9 cellular contexts compared by ENCODE assay signal in genomic region chr6:82589509-82590206, GRCh38.
DNase-seq lines count a peak whose midpoint lies in the region; ATAC-seq and TF ChIP-seq lines count a peak whose summit lies in the region.
"Had no signal": no experiment of that assay in that cellular context is flagged by ENCODE, and none has a peak within 500 bp of the region (broad histone marks: within the 10 kb centered on the region; RNA-seq: fewer than 3 reads in every experiment).

No MANE protein-coding gene starts in this region.

- no peaks in the 10 kb centered on the region for H3K4me1 Mint-ChIP-seq in activated CD4-positive, alpha-beta memory T cell treated with anti-CD3 and anti-CD28 coated beads for 36 hours (ENCODE audit: low read depth)
- H3K4me1 Mint-ChIP-seq in activated CD4-positive, alpha-beta memory T cell treated with anti-CD3 and anti-CD28 coated beads, Interleukin-2, amount 10 ng/mL, durations not matched to agents 7 days and 5 days = peaks cover 4% of the 10 kb centered on the region
- H3K4me1 Mint-ChIP-seq in HFFc6 (ENCODE audit: low read depth) = peaks cover 27% of the 10 kb centered on the region
- peaks cover 9% of the 10 kb centered on the region for H3K4me1 Mint-ChIP-seq in stimulated activated effector memory CD8-positive, alpha-beta T cell treated with anti-CD3 and anti-CD28 coated beads, Interleukin-12 subunit alpha, Interleukin-12 subunit beta, amount 100 ng/mL, for 72 hours
- H3K4me1 Mint-ChIP-seq: activated naive CD4-positive, alpha-beta T cell treated with anti-CD3 and anti-CD28 coated beads, Interleukin-2, amount 50 U/mL, for 24 hours had no signal

- peak; percentile 65; the same call in 1 of the 2 replicates for TF ChIP-seq CTCF in HFFc6 (IDR thresholded peaks at IDR 0.05)

- DNase-seq in activated CD4-positive, alpha-beta memory T cell treated with anti-CD3 and anti-CD28 coated beads for 36 hours = peak; percentile 9
- no peak for DNase-seq in activated CD4-positive, alpha-beta memory T cell treated with anti-CD3 and anti-CD28 coated beads, Interleukin-2, amount 10 ng/mL, durations not matched to agents 7 days and 5 days
- DNase-seq in HFFc6 (peak; percentile 91), NCI-H187 (lab: John Stamatoyannopoulos, UW) (peak; percentile 35 to 45), cerebellar cortex (ENCODE audit: low spot score) (peak; percentile 4), NCI-H446 treated with DMSO at 0.1 percent for 48 hours (lab: John Stamatoyannopoulos, UW) (no peak)
- DNase-seq in stimulated activated effector memory CD8-positive, alpha-beta T cell treated with anti-CD3 and anti-CD28 coated beads, Interleukin-12 subunit alpha, Interleukin-12 subunit beta, amount 100 ng/mL, for 72 hours (ENCODE audit: low spot score in 2 of 2) = no peak
- DNase-seq in activated CD4-positive, alpha-beta T cell treated with anti-CD3 and anti-CD28 coated beads for 1 hour = no peak

- ATAC-seq in stimulated activated effector memory CD8-positive, alpha-beta T cell treated with anti-CD3 and anti-CD28 coated beads, Interleukin-12 subunit alpha, Interleukin-12 subunit beta, amount 100 ng/mL, for 72 hours = peak; percentile 72

- POLR2A ChIA-PET in activated CD4-positive, alpha-beta memory T cell treated with anti-CD3 and anti-CD28 coated beads for 36 hours (lab: Charles Lee) = no interaction called here
- POLR2A ChIA-PET in activated CD4-positive, alpha-beta memory T cell treated with anti-CD3 and anti-CD28 coated beads, Interleukin-2, amount 10 ng/mL, durations not matched to agents 7 days and 5 days (lab: Charles Lee) = no interaction called here

- no peaks in the 10 kb centered on the region for H3K36me3 Mint-ChIP-seq in activated CD4-positive, alpha-beta memory T cell treated with anti-CD3 and anti-CD28 coated beads for 36 hours
- no peaks in the 10 kb centered on the region for H3K36me3 Mint-ChIP-seq in activated CD4-positive, alpha-beta memory T cell treated with anti-CD3 and anti-CD28 coated beads, Interleukin-2, amount 10 ng/mL, durations not matched to agents 7 days and 5 days (ENCODE audit: low read depth)
- H3K36me3 Mint-ChIP-seq in HFFc6 (ENCODE audit: low read depth) = no peaks in the 10 kb centered on the region
- no peaks in the 10 kb centered on the region for H3K36me3 Mint-ChIP-seq in stimulated activated effector memory CD8-positive, alpha-beta T cell treated with anti-CD3 and anti-CD28 coated beads, Interleukin-12 subunit alpha, Interleukin-12 subunit beta, amount 100 ng/mL, for 72 hours
- H3K36me3 Mint-ChIP-seq: activated naive CD4-positive, alpha-beta T cell treated with anti-CD3 and anti-CD28 coated beads, Interleukin-2, amount 50 U/mL, for 24 hours had no signal

- H3K4me3 Mint-ChIP-seq in activated CD4-positive, alpha-beta memory T cell treated with anti-CD3 and anti-CD28 coated beads for 36 hours = no peak overlapping the region
- H3K4me3 Mint-ChIP-seq in activated CD4-positive, alpha-beta memory T cell treated with anti-CD3 and anti-CD28 coated beads, Interleukin-2, amount 10 ng/mL, durations not matched to agents 7 days and 5 days = no peak overlapping the region
- no peak overlapping the region; the same call in 1 of the 2 replicates for H3K4me3 Mint-ChIP-seq in HFFc6
- no peak overlapping the region for H3K4me3 Mint-ChIP-seq in stimulated activated effector memory CD8-positive, alpha-beta T cell treated with anti-CD3 and anti-CD28 coated beads, Interleukin-12 subunit alpha, Interleukin-12 subunit beta, amount 100 ng/mL, for 72 hours
- H3K4me3 Mint-ChIP-seq: activated naive CD4-positive, alpha-beta T cell treated with anti-CD3 and anti-CD28 coated beads, Interleukin-2, amount 50 U/mL, for 24 hours had no signal

- CTCF ChIA-PET in activated CD4-positive, alpha-beta memory T cell treated with anti-CD3 and anti-CD28 coated beads for 36 hours (lab: Charles Lee) = no interaction called here
- CTCF ChIA-PET in activated CD4-positive, alpha-beta memory T cell treated with anti-CD3 and anti-CD28 coated beads, Interleukin-2, amount 10 ng/mL, durations not matched to agents 7 days and 5 days (lab: Charles Lee) = no interaction called here

- intact Hi-C loops in activated CD4-positive, alpha-beta memory T cell treated with anti-CD3 and anti-CD28 coated beads for 36 hours (cut with micrococcal nuclease) = loop anchor here (5.0 kb wide), 1 partner anchor 317 kb away; no protein-coding TSS in a partner anchor

- no peak overlapping the region for H3K27ac Mint-ChIP-seq in activated CD4-positive, alpha-beta memory T cell treated with anti-CD3 and anti-CD28 coated beads for 36 hours
- no peak overlapping the region for H3K27ac Mint-ChIP-seq in activated CD4-positive, alpha-beta memory T cell treated with anti-CD3 and anti-CD28 coated beads, Interleukin-2, amount 10 ng/mL, durations not matched to agents 7 days and 5 days
- H3K27ac Mint-ChIP-seq in HFFc6 = no peak overlapping the region
- H3K27ac Mint-ChIP-seq in stimulated activated effector memory CD8-positive, alpha-beta T cell treated with anti-CD3 and anti-CD28 coated beads, Interleukin-12 subunit alpha, Interleukin-12 subunit beta, amount 100 ng/mL, for 72 hours = no peak overlapping the region
- H3K27ac Mint-ChIP-seq: activated naive CD4-positive, alpha-beta T cell treated with anti-CD3 and anti-CD28 coated beads, Interleukin-2, amount 50 U/mL, for 24 hours had no signal

- no peaks in the 10 kb centered on the region for H3K9me3 Mint-ChIP-seq in activated CD4-positive, alpha-beta memory T cell treated with anti-CD3 and anti-CD28 coated beads for 36 hours
- no peaks in the 10 kb centered on the region for H3K9me3 Mint-ChIP-seq in activated CD4-positive, alpha-beta memory T cell treated with anti-CD3 and anti-CD28 coated beads, Interleukin-2, amount 10 ng/mL, durations not matched to agents 7 days and 5 days
- H3K9me3 Mint-ChIP-seq in HFFc6 = no peaks in the 10 kb centered on the region
- no peaks in the 10 kb centered on the region for H3K9me3 Mint-ChIP-seq in stimulated activated effector memory CD8-positive, alpha-beta T cell treated with anti-CD3 and anti-CD28 coated beads, Interleukin-12 subunit alpha, Interleukin-12 subunit beta, amount 100 ng/mL, for 72 hours
- H3K9me3 Mint-ChIP-seq: activated naive CD4-positive, alpha-beta T cell treated with anti-CD3 and anti-CD28 coated beads, Interleukin-2, amount 50 U/mL, for 24 hours had no signal

- H3K27me3 Mint-ChIP-seq in activated CD4-positive, alpha-beta memory T cell treated with anti-CD3 and anti-CD28 coated beads for 36 hours = peaks cover 4% of the 10 kb centered on the region
- H3K27me3 Mint-ChIP-seq in activated CD4-positive, alpha-beta memory T cell treated with anti-CD3 and anti-CD28 coated beads, Interleukin-2, amount 10 ng/mL, durations not matched to agents 7 days and 5 days = no peaks in the 10 kb centered on the region
- no peaks in the 10 kb centered on the region; the same call in none of the 2 replicates for H3K27me3 Mint-ChIP-seq in HFFc6 (ENCODE audit: insufficient read depth)

Comparison
In these comparisons a context has a peak if more than half of its experiments do, and no peak if none do; other contexts are left out.
1. DNase-seq: peak in activated CD4-positive, alpha-beta memory T cell treated with anti-CD3 and anti-CD28 coated beads for 36 hours (single experiment), HFFc6 (single experiment), NCI-H187 (2 of 2) and cerebellar cortex (single experiment); none in activated CD4-positive, alpha-beta memory T cell treated with anti-CD3 and anti-CD28 coated beads, Interleukin-2, amount 10 ng/mL, durations not matched to agents 7 days and 5 days (single experiment), stimulated activated effector memory CD8-positive, alpha-beta T cell treated with anti-CD3 and anti-CD28 coated beads, Interleukin-12 subunit alpha, Interleukin-12 subunit beta, amount 100 ng/mL, for 72 hours (0 of 2), NCI-H446 treated with DMSO at 0.1 percent for 48 hours (single experiment) and activated CD4-positive, alpha-beta T cell treated with anti-CD3 and anti-CD28 coated beads for 1 hour (single experiment).